ENCODE assay signal across 8 cellular contexts in genomic region chr15:78811825-78812183, GRCh38. TPM values are rescaled to one million over a fixed set of nuclear protein-coding genes. Genes with fewer than 3 reads are reported as not detected.
A peak's percentile ranks its signal among the peaks of the same experiment; 100 is the strongest.
DNase-seq lines count a peak whose midpoint lies in the region; ATAC-seq, FAIRE-seq and TF ChIP-seq lines count a peak whose summit lies in the region.

No MANE protein-coding gene starts in this region.

- BruUV-seq in Caco-2 (replicated peaks; lab: Mats Ljungman, UMichigan) (no TSS peak), IMR-90 (replicated peaks; lab: Mats Ljungman, UMichigan) (no TSS peak)

- DNase-seq in Caco-2 (peak in 1 of 2 experiments; percentile 12), IMR-90 (no peak), neural progenitor cell (ENCODE audit: low spot score) (no peak), GDM1 (lab: John Stamatoyannopoulos, UW) (no peak), GM12892 (ENCODE audit: insufficient read length) (no peak), T1000 (lab: John Stamatoyannopoulos, UW) (no peak), NCI-H748 treated with DMSO at 0.1 percent for 48 hours (lab: John Stamatoyannopoulos, UW) (no peak)

- peak overlapping the region; percentile 48; the same call in 1 of the 2 replicates for H3K18ac ChIP-seq in IMR-90 (ENCODE audit: low read depth, low read length)

- peak overlapping the region; percentile 39 for H2BK5ac ChIP-seq in IMR-90 (ENCODE audit: low read depth, low read length, poor library complexity, severe bottlenecking)

- TF ChIP-seq RAD21 in IMR-90 (IDR thresholded peaks at IDR 0.05; ENCODE audit: low read length) = no peak

- peak overlapping the region; percentile 87 for H3K4ac ChIP-seq in IMR-90 (ENCODE audit: low read depth, low read length)

- H3K4me3 ChIP-seq in Caco-2 (ENCODE audit: low read depth, low read length) (peak overlapping the region; percentile 54), IMR-90 (ENCODE audit: insufficient read depth, low read depth, low read length) (peak overlapping the region; percentile 41), neural progenitor cell (peak overlapping the region; percentile 92)

- H3K79me1 ChIP-seq in IMR-90 (ENCODE audit: low read depth in 1 of 2, low read length in 2 of 2) = peaks cover 4 to 37% of the 10 kb centered on the region in 2 experiments; a peak in 3 of 4 replicates

- POLR2A ChIA-PET in Caco-2 (lab: Charles Lee) (no interaction called here), IMR-90 (lab: Charles Lee; ENCODE audit: unreplicated experiment) (no interaction called here)

- intact Hi-C loops in Caco-2 (cut with micrococcal nuclease; ENCODE audit: unreplicated experiment) (loop anchor here (10.0 kb wide), 1 partner anchor 57 kb away; no protein-coding TSS in a partner anchor), IMR-90 (cut with micrococcal nuclease) (loop anchor here (1.0 to 2.0 kb wide), 2 partner anchors 49 to 61 kb away; no protein-coding TSS in a partner anchor)
- intact Hi-C loops in dendritic cell treated with granulocyte-macrophage colony-stimulating factor and Interleukin-4, amounts not matched to agents 40 ng/mL and 50 ng/mL, for 4 days (cut with micrococcal nuclease) = no loop called here

- H3K4me2 ChIP-seq in IMR-90 (ENCODE audit: low read depth, low read length) (peak overlapping the region; percentile 54), neural progenitor cell (peak overlapping the region; percentile 53)

- H3K36me3 Mint-ChIP-seq in Caco-2 (ENCODE audit: insufficient read depth, unreplicated experiment) (peaks cover 6% of the 10 kb centered on the region), neural progenitor cell (peaks cover 11% of the 10 kb centered on the region)
- no peaks in the 10 kb centered on the region for H3K36me3 Mint-ChIP-seq in dendritic cell treated with granulocyte-macrophage colony-stimulating factor and Interleukin-4, amounts not matched to agents 40 ng/mL and 50 ng/mL, for 4 days (ENCODE audit: low read depth)

- peaks cover 9% of the 10 kb centered on the region for H3K9me1 ChIP-seq in IMR-90 (ENCODE audit: insufficient read depth, low read length)

- in situ Hi-C loops in IMR-90 (cut with MboI; ENCODE audit: low sequenced_read_pairs) = no loop called here

- H3K9me3 ChIP-seq in Caco-2 (0 out of 2 replicates have a peak, but pooled peaks cover 5% of the 10 kb centered on the region), IMR-90 (ENCODE audit: control insufficient read depth, insufficient read depth, low read length) (no peaks in the 10 kb centered on the region), neural progenitor cell (ENCODE audit: low read depth) (no peaks in the 10 kb centered on the region)

- peaks cover 23% of the 10 kb centered on the region; the same call in 1 of the 2 replicates for H4K20me1 ChIP-seq in IMR-90 (ENCODE audit: insufficient read depth, low read length)
- peaks cover 39% of the 10 kb centered on the region for H4K20me1 ChIP-seq in neural progenitor cell (ENCODE audit: low read depth)

- H2AFZ ChIP-seq in IMR-90 (replicated peaks; ENCODE audit: low read length, poor library complexity) (peak overlapping the region; percentile 99), neural progenitor cell (replicated peaks) (peak overlapping the region; percentile 95)

- H3K4me1 Mint-ChIP-seq in Caco-2 (ENCODE audit: low read depth, unreplicated experiment) (peaks cover 10% of the 10 kb centered on the region), neural progenitor cell (peaks cover 17% of the 10 kb centered on the region)
- peaks cover 21% of the 10 kb centered on the region for H3K4me1 Mint-ChIP-seq in dendritic cell treated with granulocyte-macrophage colony-stimulating factor and Interleukin-4, amounts not matched to agents 40 ng/mL and 50 ng/mL, for 4 days (ENCODE audit: low read depth)

- H2AK5ac ChIP-seq in IMR-90 (ENCODE audit: low read depth, low read length) = peak overlapping the region; percentile 5; the same call in 1 of the 2 replicates

- no peak for FAIRE-seq in GM12892 (lab: Jason Lieb, UNC)

- peaks cover 8% of the 10 kb centered on the region for H3K4me1 ChIP-seq in Caco-2
- H3K4me1 ChIP-seq in IMR-90 (ENCODE audit: control insufficient read depth, insufficient read depth, low read length) = peaks cover 8% of the 10 kb centered on the region
- peaks cover 7% of the 10 kb centered on the region for H3K4me1 ChIP-seq in neural progenitor cell

- peak overlapping the region; percentile 43 for H3K27ac Mint-ChIP-seq in Caco-2 (ENCODE audit: unreplicated experiment)
- no peak overlapping the region for H3K27ac Mint-ChIP-seq in dendritic cell treated with granulocyte-macrophage colony-stimulating factor and Interleukin-4, amounts not matched to agents 40 ng/mL and 50 ng/mL, for 4 days
- no peak overlapping the region for H3K27ac Mint-ChIP-seq in neural progenitor cell

- TF ChIP-seq POLR2A in IMR-90 (IDR thresholded peaks at IDR 0.05; ENCODE audit: low read depth, low read length) (no peak), GM12892 (IDR thresholded peaks at IDR 0.05; ENCODE audit: low read depth, low read length) (no peak)

- H2BK20ac ChIP-seq in IMR-90 (ENCODE audit: low read depth, low read length) = 0 out of 2 replicates have a peak overlapping the region, but pooled peaks have one; percentile 34

- H3K14ac ChIP-seq in IMR-90 (replicated peaks; ENCODE audit: low read depth, low read length) = peak overlapping the region; percentile 76

- H3K27ac ChIP-seq in IMR-90 (ENCODE audit: insufficient read depth, low read length) (peak overlapping the region; percentile 70), neural progenitor cell (no peak overlapping the region)

- peaks cover 35% of the 10 kb centered on the region for H3K79me2 ChIP-seq in neural progenitor cell (ENCODE audit: low read depth)

- dilution Hi-C loops in IMR-90 (cut with HindIII; ENCODE audit: low sequenced_read_pairs, unreplicated experiment) = no loop called here

- ATAC-seq in IMR-90 (ENCODE audit: low read depth) = peak; percentile 30

- H2AK9ac ChIP-seq in IMR-90 (replicated peaks; ENCODE audit: low read depth, low read length, poor library complexity) = peak overlapping the region; percentile 93

- peaks cover 21% of the 10 kb centered on the region for H3F3A ChIP-seq in neural progenitor cell (ENCODE audit: low read depth)

- TF ChIP-seq CTCF in Caco-2 (IDR thresholded peaks at IDR 0.05; ENCODE audit: insufficient read depth in 1 of 2, low read depth in 1 of 2, low read length in 1 of 2, severe bottlenecking in 1 of 2, unreplicated experiment in 1 of 2) (no peak), IMR-90 (conservative IDR thresholded peaks at IDR 0.05; ENCODE audit: low read depth, low read length) (no peak), neural progenitor cell (IDR thresholded peaks at IDR 0.05) (peak; percentile 3)

- H3K27me3 Mint-ChIP-seq in Caco-2 (ENCODE audit: insufficient read depth, unreplicated experiment) (peaks cover 9% of the 10 kb centered on the region), neural progenitor cell (ENCODE audit: insufficient read depth, low read depth) (no peaks in the 10 kb centered on the region)
- peaks cover 71% of the 10 kb centered on the region for H3K27me3 Mint-ChIP-seq in dendritic cell treated with granulocyte-macrophage colony-stimulating factor and Interleukin-4, amounts not matched to agents 40 ng/mL and 50 ng/mL, for 4 days

- H3K9me3 Mint-ChIP-seq in Caco-2 (ENCODE audit: unreplicated experiment) = no peaks in the 10 kb centered on the region
- no peaks in the 10 kb centered on the region for H3K9me3 Mint-ChIP-seq in dendritic cell treated with granulocyte-macrophage colony-stimulating factor and Interleukin-4, amounts not matched to agents 40 ng/mL and 50 ng/mL, for 4 days
- H3K9me3 Mint-ChIP-seq in neural progenitor cell = peaks cover 9% of the 10 kb centered on the region

- H4K5ac ChIP-seq in IMR-90 (ENCODE audit: low read depth, low read length) = peak overlapping the region; percentile 93

- CTCF ChIA-PET in Caco-2 (lab: Charles Lee) = interaction anchor here (0.5 to 2.1 kb wide), 5 partner anchors 10 to 61 kb away, joined by 3 to 7 read pairs (median 4); no protein-coding TSS in a partner anchor
- CTCF ChIA-PET in IMR-90 (lab: Yijun Ruan, JAX) = interaction anchor here (0.6 kb wide), 1 partner anchor 40 kb away, joined by 3 read pairs; no protein-coding TSS in a partner anchor

- peak overlapping the region; percentile 60; the same call in 1 of the 2 replicates for H3K23ac ChIP-seq in IMR-90 (ENCODE audit: low read depth, low read length)

- peak overlapping the region; percentile 79 for H2BK120ac ChIP-seq in IMR-90 (ENCODE audit: low read depth, low read length)

- H2BK15ac ChIP-seq in IMR-90 (ENCODE audit: low read depth, low read length) = peak overlapping the region; percentile 89; the same call in 2 of the 3 replicates

- H3K9ac ChIP-seq in IMR-90 (ENCODE audit: low read depth, low read length) (peak overlapping the region; percentile 66), neural progenitor cell (no peak overlapping the region)

- H3K36me3 ChIP-seq in Caco-2 (ENCODE audit: control insufficient read depth, insufficient read depth, low read length) (no peaks in the 10 kb centered on the region), IMR-90 (ENCODE audit: control insufficient read depth, insufficient read depth, low read length) (no peaks in the 10 kb centered on the region), neural progenitor cell (no peaks in the 10 kb centered on the region)

- H3K4me3 Mint-ChIP-seq in Caco-2 (ENCODE audit: unreplicated experiment) (peak overlapping the region; percentile 75), neural progenitor cell (peak overlapping the region; percentile 83)
- peak overlapping the region; percentile 73 for H3K4me3 Mint-ChIP-seq in dendritic cell treated with granulocyte-macrophage colony-stimulating factor and Interleukin-4, amounts not matched to agents 40 ng/mL and 50 ng/mL, for 4 days

- peak overlapping the region; percentile 96 to 98 for H4K8ac ChIP-seq in IMR-90 (ENCODE audit: low read depth in 2 of 2, low read length in 2 of 2)

- 25% methylated on average over 11 of the region's 24 CpGs; no CpG with 5 or more reads in 1 of the 2 experiments for WGBS in IMR-90 (ENCODE audit: extremely low coverage in 2 of 2, insufficient read length in 1 of 2), 2 experiments

- peak overlapping the region; percentile 79 for H4K91ac ChIP-seq in IMR-90 (ENCODE audit: insufficient read depth, low read depth, low read length)

- H3K56ac ChIP-seq in IMR-90 (ENCODE audit: extremely low read depth, insufficient read depth, low read length) = 0 out of 2 replicates have a peak overlapping the region, but pooled peaks have one; percentile 43

- H3K27me3 ChIP-seq in Caco-2 (replicated peaks; ENCODE audit: control insufficient read depth, insufficient read depth, low read length) (no peaks in the 10 kb centered on the region), IMR-90 (ENCODE audit: control insufficient read depth, insufficient read depth, low read length) (no peaks in the 10 kb centered on the region), neural progenitor cell (peaks cover 15% of the 10 kb centered on the region)

TF ChIP-seq in IMR-90, 13 proteins besides CTCF, POLR2A, EP300 and RAD21 (continues in another document):
- no peak for TF ChIP-seq CEBPB (IDR thresholded peaks at IDR 0.05; ENCODE audit: low read depth, low read length)

RNA-seq across cellular contexts. Expression of gene ADAMTS7, which starts 0.5 kb away (rescaled TPM):
- total RNA-seq in Caco-2 (2022) (1.1 and 2.0 TPM in 2 replicates), IMR-90 (2012; rRNA removed) (0.83 and 1.4 TPM in 2 replicates), neural progenitor cell (ENCODE audit: low replicate concordance) (19.2 and 56.6 TPM in 2 replicates)
- polyA plus RNA-seq in IMR-90 (2012; rRNA removed) = 12.6 and 13.2 TPM in 2 replicates
- 10.8 and 17.1 TPM in 2 replicates for polyA plus RNA-seq in IMR-90 (2012; cell fraction: cytosol; rRNA removed)
- polyA plus RNA-seq in IMR-90 (2012; cell fraction: nucleus; rRNA removed; ENCODE audit: low replicate concordance) = 42.6 and 102 TPM in 2 replicates
- 0.45 TPM for polyA plus RNA-seq in GM12892 (2012; ENCODE audit: missing spikeins)

Comparison
In these comparisons a context has a peak if more than half of its experiments do, and no peak if none do; other contexts are left out.
1. H3K4me3 ChIP-seq: peak in every context shown above with its lines; median percentile 92 in neural progenitor cell; 54 in Caco-2; 41 in IMR-90.